ENCODE assay signal across 8 cellular contexts in genomic region chr2:27086722-27087446, GRCh38. TPM values are rescaled to one million over a fixed set of nuclear protein-coding genes. Genes with fewer than 3 reads are reported as not detected.
DNase-seq lines count a peak whose midpoint lies in the region; ATAC-seq and TF ChIP-seq lines count a peak whose summit lies in the region.

TSS of gene KHK (plus strand) at chr2:27086772. CDS start at chr2:27087260, 488 bp downstream.

- peaks cover 16% of the 10 kb centered on the region for H3K4me1 Mint-ChIP-seq in activated T-helper 2 cell treated with anti-CD3 and anti-CD28 coated beads, Interferon-gamma antibody, Interleukin-2, Interleukin-4, amounts not matched to agents 10 μg/mL and 5 μg/mL and 100 μg/mL, durations not matched to agents 14 hours and 24 hours and 36 hours (ENCODE audit: low read depth)

- H2AFZ ChIP-seq in DND-41 (ENCODE audit: low read depth, low read length), result peak within 1 kb of the TSS; percentile 99

- intact Hi-C loops in activated T-helper 2 cell treated with anti-CD3 and anti-CD28 coated beads, Interferon-gamma antibody, Interleukin-2, Interleukin-4, amounts not matched to agents 10 μg/mL and 5 μg/mL and 100 μg/mL, durations not matched to agents 14 hours and 24 hours and 36 hours (cut with micrococcal nuclease), result loop anchor here (1.0 to 10.0 kb wide), 5 partner anchors 16 to 125 kb away; partner anchors contain the start of genes ATRAID, OST4, PREB and SLC5A6
- intact Hi-C loops in left ventricle myocardium superior (cut with micrococcal nuclease), result loop anchor here (10.0 kb wide), 1 partner anchor 122 kb away; no protein-coding TSS in a partner anchor

- H3K27ac ChIP-seq in DND-41 (ENCODE audit: low read length), result peak within 1 kb of the TSS; percentile 83

- H3K27ac Mint-ChIP-seq in activated T-helper 2 cell treated with anti-CD3 and anti-CD28 coated beads, Interferon-gamma antibody, Interleukin-2, Interleukin-4, amounts not matched to agents 10 μg/mL and 5 μg/mL and 100 μg/mL, durations not matched to agents 14 hours and 24 hours and 36 hours, result peak within 1 kb of the TSS; percentile 71

- H4K20me1 ChIP-seq in DND-41 (ENCODE audit: insufficient read depth, low read length), result no peaks in the 10 kb centered on the region

- peak within 1 kb of the TSS; percentile 95 for H3K9ac ChIP-seq in DND-41 (ENCODE audit: low read depth, low read length)

- H3K4me3 ChIP-seq in DND-41 (ENCODE audit: low read depth in 1 of 2, low read length in 2 of 2) (peak within 1 kb of the TSS; percentile 35 to 72; a peak in 3 of 4 replicates), retinal pigment epithelial cell (ENCODE audit: low read length) (peak within 1 kb of the TSS; percentile 56)

- DNase-seq in DND-41, result no peak
- DNase-seq in NAMALWA (ENCODE audit: low spot score), result peak; percentile 97
- no peak for DNase-seq in activated T-helper 2 cell treated with anti-CD3 and anti-CD28 coated beads, Interferon-gamma antibody, Interleukin-2, Interleukin-4, amounts not matched to agents 10 μg/mL and 5 μg/mL and 100 μg/mL, durations not matched to agents 14 hours and 24 hours and 36 hours (ENCODE audit: low spot score)
- DNase-seq in left ventricle myocardium superior, result peak; percentile 68
- DNase-seq in retinal pigment epithelial cell (ENCODE audit: low read depth), result no peak

- TF ChIP-seq CTCF in DND-41 (IDR thresholded peaks at IDR 0.05; ENCODE audit: borderline replicate concordance, extremely low read depth, low read length, poor library complexity, severe bottlenecking) (no peak), retinal pigment epithelial cell (conservative IDR thresholded peaks at IDR 0.05; ENCODE audit: low read depth, low read length) (no peak)

- H3K9me3 Mint-ChIP-seq in activated T-helper 2 cell treated with anti-CD3 and anti-CD28 coated beads, Interferon-gamma antibody, Interleukin-2, Interleukin-4, amounts not matched to agents 10 μg/mL and 5 μg/mL and 100 μg/mL, durations not matched to agents 14 hours and 24 hours and 36 hours, result no peaks in the 10 kb centered on the region

- no peaks in the 10 kb centered on the region for H3K36me3 ChIP-seq in DND-41 (ENCODE audit: insufficient read depth, low read length)

- no peaks in the 10 kb centered on the region for H3K27me3 ChIP-seq in DND-41 (ENCODE audit: insufficient read depth, low read length, poor library complexity)

- H3K9me3 ChIP-seq in DND-41 (ENCODE audit: insufficient read depth, low read length, severe bottlenecking), result no peaks in the 10 kb centered on the region

- peaks cover 10% of the 10 kb centered on the region for H3K79me2 ChIP-seq in DND-41 (ENCODE audit: insufficient read depth, low read length)

- peak within 1 kb of the TSS; percentile 96 for H3K4me2 ChIP-seq in DND-41 (ENCODE audit: insufficient read depth, low read length)

- ATAC-seq in DND-41 (ENCODE audit: insufficient read depth, low read depth) (no peak; the same call in 1 of the 3 replicates), GM19438 (IDR thresholded peaks at IDR 0.05; ENCODE audit: low read depth, unreplicated experiment) (peak; percentile 20), left ventricle myocardium superior (peak; percentile 28), HG03108 (IDR thresholded peaks at IDR 0.05; ENCODE audit: unreplicated experiment) (no peak), HG02852 (IDR thresholded peaks at IDR 0.05; ENCODE audit: unreplicated experiment) (no peak)

- H3K4me1 ChIP-seq in DND-41 (ENCODE audit: insufficient read depth, low read length), result peaks cover 55% of the 10 kb centered on the region

- H3K27me3 Mint-ChIP-seq in activated T-helper 2 cell treated with anti-CD3 and anti-CD28 coated beads, Interferon-gamma antibody, Interleukin-2, Interleukin-4, amounts not matched to agents 10 μg/mL and 5 μg/mL and 100 μg/mL, durations not matched to agents 14 hours and 24 hours and 36 hours (ENCODE audit: low read depth), result no peaks in the 10 kb centered on the region

- H3K4me3 Mint-ChIP-seq in activated T-helper 2 cell treated with anti-CD3 and anti-CD28 coated beads, Interferon-gamma antibody, Interleukin-2, Interleukin-4, amounts not matched to agents 10 μg/mL and 5 μg/mL and 100 μg/mL, durations not matched to agents 14 hours and 24 hours and 36 hours (ENCODE audit: low read depth), result peak within 1 kb of the TSS; percentile 90

- no peaks in the 10 kb centered on the region for H3K36me3 Mint-ChIP-seq in activated T-helper 2 cell treated with anti-CD3 and anti-CD28 coated beads, Interferon-gamma antibody, Interleukin-2, Interleukin-4, amounts not matched to agents 10 μg/mL and 5 μg/mL and 100 μg/mL, durations not matched to agents 14 hours and 24 hours and 36 hours (ENCODE audit: low read depth)

RNA-seq across cellular contexts. Expression of gene KHK, which starts in this region (rescaled TPM):
- 12.3 and 13.4 TPM in 2 replicates for total RNA-seq in activated T-helper 2 cell treated with anti-CD3 and anti-CD28 coated beads, Interferon-gamma antibody, Interleukin-2, Interleukin-4, amounts not matched to agents 10 μg/mL and 5 μg/mL and 100 μg/mL, durations not matched to agents 14 hours and 24 hours and 36 hours
- total RNA-seq in left ventricle myocardium superior, result 4.0 TPM

Comparison
In these comparisons a context has a peak if more than half of its experiments do, and no peak if none do; other contexts are left out.
1. ATAC-seq: peak in GM19438 (single experiment) and left ventricle myocardium superior (single experiment); none in DND-41 (single experiment), HG03108 (single experiment) and HG02852 (single experiment).
2. DNase-seq: peak in NAMALWA (single experiment) and left ventricle myocardium superior (single experiment); none in DND-41 (single experiment), activated T-helper 2 cell treated with anti-CD3 and anti-CD28 coated beads, Interferon-gamma antibody, Interleukin-2, Interleukin-4, amounts not matched to agents 10 μg/mL and 5 μg/mL and 100 μg/mL, durations not matched to agents 14 hours and 24 hours and 36 hours (single experiment) and retinal pigment epithelial cell (single experiment).